ENCODE assay signal across 1 cellular context in the genomic region with DNA sequence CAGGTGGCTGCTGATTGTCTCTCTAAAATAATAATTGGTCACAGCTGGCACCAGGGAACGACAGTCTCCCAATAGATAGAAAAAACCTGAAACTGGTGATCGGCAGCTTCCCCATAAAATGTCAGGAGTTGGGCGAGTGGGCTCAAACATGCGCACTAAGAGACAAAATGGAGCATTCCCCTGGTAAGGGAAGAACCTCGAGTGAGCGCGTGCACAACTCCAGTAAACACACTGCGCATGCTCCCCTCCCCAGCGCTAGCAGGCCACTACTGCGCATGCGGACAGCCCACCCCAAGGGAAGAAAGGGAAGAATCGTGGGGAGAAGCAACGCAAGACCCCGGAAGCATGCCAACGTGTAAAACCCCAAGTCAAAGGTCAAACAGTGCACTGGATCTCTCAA.
TF ChIP-seq lines count a peak whose summit lies in the region.

No MANE protein-coding gene starts in this region.

TF ChIP-seq in K562, 482 proteins besides CTCF, POLR2A, EP300 and RAD21 (continued from another document):
- TF ChIP-seq, protein P1, sequence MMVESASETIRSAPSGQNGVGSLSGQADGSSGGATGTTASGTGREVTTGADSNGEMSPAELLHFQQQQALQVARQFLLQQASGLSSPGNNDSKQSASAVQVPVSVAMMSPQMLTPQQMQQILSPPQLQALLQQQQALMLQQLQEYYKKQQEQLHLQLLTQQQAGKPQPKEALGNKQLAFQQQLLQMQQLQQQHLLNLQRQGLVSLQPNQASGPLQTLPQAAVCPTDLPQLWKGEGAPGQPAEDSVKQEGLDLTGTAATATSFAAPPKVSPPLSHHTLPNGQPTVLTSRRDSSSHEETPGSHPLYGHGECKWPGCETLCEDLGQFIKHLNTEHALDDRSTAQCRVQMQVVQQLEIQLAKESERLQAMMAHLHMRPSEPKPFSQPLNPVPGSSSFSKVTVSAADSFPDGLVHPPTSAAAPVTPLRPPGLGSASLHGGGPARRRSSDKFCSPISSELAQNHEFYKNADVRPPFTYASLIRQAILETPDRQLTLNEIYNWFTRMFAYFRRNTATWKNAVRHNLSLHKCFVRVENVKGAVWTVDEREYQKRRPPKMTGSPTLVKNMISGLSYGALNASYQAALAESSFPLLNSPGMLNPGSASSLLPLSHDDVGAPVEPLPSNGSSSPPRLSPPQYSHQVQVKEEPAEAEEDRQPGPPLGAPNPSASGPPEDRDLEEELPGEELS (CRISPR knock-in tag; IDR thresholded peaks at IDR 0.05; ENCODE audit: borderline replicate concordance), result no peak
- TF ChIP-seq L3MBTL2 (IDR thresholded peaks at IDR 0.05) (peak; percentile 80), ZKSCAN8 (CRISPR knock-in tag; IDR thresholded peaks at IDR 0.05) (no peak), KLF13 (tag; IDR thresholded peaks at IDR 0.05; ENCODE audit: borderline replicate concordance, low read depth) (no peak), USF1 (CRISPR knock-in tag; IDR thresholded peaks at IDR 0.05) (no peak), CSDE1 (IDR thresholded peaks at IDR 0.05) (no peak), NFATC3 (IDR thresholded peaks at IDR 0.05) (no peak), ZFP91 (CRISPR knock-in tag; IDR thresholded peaks at IDR 0.05) (no peak), TEAD1 (CRISPR knock-in tag; IDR thresholded peaks at IDR 0.05) (no peak), HMBOX1 (IDR thresholded peaks at IDR 0.05) (no peak), ZKSCAN1 (IDR thresholded peaks at IDR 0.05; ENCODE audit: low read depth, low read length) (no peak), FOS (IDR thresholded peaks at IDR 0.05; ENCODE audit: extremely low read depth, insufficient read length) (no peak), MCM5 (IDR thresholded peaks at IDR 0.05; ENCODE audit: low read depth) (no peak)
- TF ChIP-seq, protein P2, sequence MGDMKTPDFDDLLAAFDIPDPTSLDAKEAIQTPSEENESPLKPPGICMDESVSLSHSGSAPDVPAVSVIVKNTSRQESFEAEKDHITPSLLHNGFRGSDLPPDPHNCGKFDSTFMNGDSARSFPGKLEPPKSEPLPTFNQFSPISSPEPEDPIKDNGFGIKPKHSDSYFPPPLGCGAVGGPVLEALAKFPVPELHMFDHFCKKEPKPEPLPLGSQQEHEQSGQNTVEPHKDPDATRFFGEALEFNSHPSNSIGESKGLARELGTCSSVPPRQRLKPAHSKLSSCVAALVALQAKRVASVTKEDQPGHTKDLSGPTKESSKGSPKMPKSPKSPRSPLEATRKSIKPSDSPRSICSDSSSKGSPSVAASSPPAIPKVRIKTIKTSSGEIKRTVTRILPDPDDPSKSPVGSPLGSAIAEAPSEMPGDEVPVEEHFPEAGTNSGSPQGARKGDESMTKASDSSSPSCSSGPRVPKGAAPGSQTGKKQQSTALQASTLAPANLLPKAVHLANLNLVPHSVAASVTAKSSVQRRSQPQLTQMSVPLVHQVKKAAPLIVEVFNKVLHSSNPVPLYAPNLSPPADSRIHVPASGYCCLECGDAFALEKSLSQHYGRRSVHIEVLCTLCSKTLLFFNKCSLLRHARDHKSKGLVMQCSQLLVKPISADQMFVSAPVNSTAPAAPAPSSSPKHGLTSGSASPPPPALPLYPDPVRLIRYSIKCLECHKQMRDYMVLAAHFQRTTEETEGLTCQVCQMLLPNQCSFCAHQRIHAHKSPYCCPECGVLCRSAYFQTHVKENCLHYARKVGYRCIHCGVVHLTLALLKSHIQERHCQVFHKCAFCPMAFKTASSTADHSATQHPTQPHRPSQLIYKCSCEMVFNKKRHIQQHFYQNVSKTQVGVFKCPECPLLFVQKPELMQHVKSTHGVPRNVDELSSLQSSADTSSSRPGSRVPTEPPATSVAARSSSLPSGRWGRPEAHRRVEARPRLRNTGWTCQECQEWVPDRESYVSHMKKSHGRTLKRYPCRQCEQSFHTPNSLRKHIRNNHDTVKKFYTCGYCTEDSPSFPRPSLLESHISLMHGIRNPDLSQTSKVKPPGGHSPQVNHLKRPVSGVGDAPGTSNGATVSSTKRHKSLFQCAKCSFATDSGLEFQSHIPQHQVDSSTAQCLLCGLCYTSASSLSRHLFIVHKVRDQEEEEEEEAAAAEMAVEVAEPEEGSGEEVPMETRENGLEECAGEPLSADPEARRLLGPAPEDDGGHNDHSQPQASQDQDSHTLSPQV (IDR thresholded peaks at IDR 0.05), result peak; percentile 57; the same call in 1 of the 2 replicates
- TF ChIP-seq, protein P3, sequence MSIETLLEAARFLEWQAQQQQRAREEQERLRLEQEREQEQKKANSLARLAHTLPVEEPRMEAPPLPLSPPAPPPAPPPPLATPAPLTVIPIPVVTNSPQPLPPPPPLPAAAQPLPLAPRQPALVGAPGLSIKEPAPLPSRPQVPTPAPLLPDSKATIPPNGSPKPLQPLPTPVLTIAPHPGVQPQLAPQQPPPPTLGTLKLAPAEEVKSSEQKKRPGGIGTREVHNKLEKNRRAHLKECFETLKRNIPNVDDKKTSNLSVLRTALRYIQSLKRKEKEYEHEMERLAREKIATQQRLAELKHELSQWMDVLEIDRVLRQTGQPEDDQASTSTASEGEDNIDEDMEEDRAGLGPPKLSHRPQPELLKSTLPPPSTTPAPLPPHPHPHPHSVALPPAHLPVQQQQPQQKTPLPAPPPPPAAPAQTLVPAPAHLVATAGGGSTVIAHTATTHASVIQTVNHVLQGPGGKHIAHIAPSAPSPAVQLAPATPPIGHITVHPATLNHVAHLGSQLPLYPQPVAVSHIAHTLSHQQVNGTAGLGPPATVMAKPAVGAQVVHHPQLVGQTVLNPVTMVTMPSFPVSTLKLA (conservative IDR thresholded peaks at IDR 0.05), result peak in 1 of 2 experiments; percentile 27; a peak in 1 of 4 replicates
